Comparison of ENCODE assay signal across 1 cellular context in the genomic region with DNA sequence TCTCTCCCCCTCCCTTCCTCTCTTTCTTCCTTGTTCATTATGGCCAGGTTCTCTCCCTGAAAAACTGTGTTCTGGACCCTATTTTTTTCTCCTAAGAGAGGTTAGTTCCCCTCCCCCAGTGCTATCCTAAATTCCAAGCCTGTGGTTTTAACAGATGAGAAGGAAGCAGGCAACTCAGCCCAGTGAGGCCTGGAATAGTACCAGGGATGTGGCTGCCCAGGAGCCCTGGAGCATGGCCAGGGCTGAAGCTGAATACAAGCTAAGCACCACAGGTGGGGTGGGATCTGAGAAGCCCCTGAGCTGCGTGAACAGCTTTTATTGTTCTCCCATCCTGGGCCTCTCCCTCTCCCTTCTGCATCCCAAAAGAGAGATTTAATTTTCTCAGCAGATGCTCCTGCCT.
TF ChIP-seq lines count a peak whose summit lies in the region.

No MANE protein-coding gene starts in this region.

TF ChIP-seq in IMR-90, 13 proteins besides CTCF, POLR2A, EP300 and RAD21 (continued from another document):
- TF ChIP-seq ELK1 (IDR thresholded peaks at IDR 0.05; ENCODE audit: borderline replicate concordance, low read depth, low read length) = no peak
- TF ChIP-seq NFE2L2 (IDR thresholded peaks at IDR 0.05; ENCODE audit: low read depth, low read length) = no peak
- TF ChIP-seq MAZ (IDR thresholded peaks at IDR 0.05; ENCODE audit: borderline replicate concordance, low read depth, low read length) = no peak
- no peak for TF ChIP-seq FOS (IDR thresholded peaks at IDR 0.05; ENCODE audit: low read depth, low read length)
- no peak for TF ChIP-seq RFX5 (IDR thresholded peaks at IDR 0.05; ENCODE audit: low read depth, low read length)
- TF ChIP-seq CHD1 (IDR thresholded peaks at IDR 0.05; ENCODE audit: low read depth, low read length) = no peak
- TF ChIP-seq CEBPB (IDR thresholded peaks at IDR 0.05; ENCODE audit: low read depth, low read length) = no peak
- no peak for TF ChIP-seq USF2 (IDR thresholded peaks at IDR 0.05; ENCODE audit: low read depth, low read length)
- no peak for TF ChIP-seq MXI1 (IDR thresholded peaks at IDR 0.05; ENCODE audit: borderline replicate concordance, low read depth, low read length)
- TF ChIP-seq BHLHE40 (IDR thresholded peaks at IDR 0.05; ENCODE audit: low read depth, low read length) = no peak
